In the genomic region with DNA sequence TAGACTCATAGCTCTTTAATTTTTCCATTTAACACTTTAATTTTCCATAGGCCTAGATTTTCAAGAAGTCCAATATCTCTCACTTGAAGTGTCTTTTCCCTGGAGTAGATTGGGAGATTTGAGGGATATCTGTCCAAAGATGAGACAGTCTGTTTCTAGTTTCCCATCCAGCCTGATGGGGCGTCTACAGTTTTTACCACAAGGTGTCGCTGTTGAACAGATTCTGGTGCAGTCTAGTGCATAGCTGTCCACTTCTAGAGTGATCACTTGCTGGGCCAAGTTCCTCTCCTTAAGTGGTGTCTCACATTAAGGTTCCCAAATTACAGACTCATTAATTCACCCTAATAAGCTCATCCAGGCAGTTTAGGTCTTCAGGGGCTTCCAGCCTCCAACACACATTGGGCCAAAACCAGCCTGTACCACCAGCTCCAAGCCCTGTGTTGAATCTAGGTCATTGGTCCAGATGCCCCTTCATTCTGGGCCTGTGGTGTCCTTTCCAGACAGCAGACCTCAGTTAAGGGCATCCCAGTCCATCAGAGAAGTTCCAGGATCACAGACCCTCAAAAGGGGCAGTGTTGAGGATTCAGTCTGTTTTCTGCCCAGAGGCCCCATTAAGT, we compare ENCODE assay signal across 8 cellular contexts. TPM values are rescaled to one million over a fixed set of nuclear protein-coding genes. Genes with fewer than 3 reads are reported as not detected.
DNase-seq lines count a peak whose midpoint lies in the region; ATAC-seq, FAIRE-seq and TF ChIP-seq lines count a peak whose summit lies in the region.

No MANE protein-coding gene starts in this region.

- no peak for TF ChIP-seq EP300 in K562 (IDR thresholded peaks at IDR 0.05; ENCODE audit: low read length)

- peaks cover 6% of the 10 kb centered on the region; the same call in 1 of the 2 replicates for H3K9me3 ChIP-seq in K562 (replicated peaks; ENCODE audit: control insufficient read depth, insufficient read depth, low read depth, low read length)

- no peak overlapping the region for H3K9ac ChIP-seq in K562 (ENCODE audit: insufficient read depth in 1 of 2, low read depth in 2 of 2, low read length in 2 of 2)

- H3K27me3 ChIP-seq in K562 (ENCODE audit: control insufficient read depth in 2 of 2, insufficient read depth in 2 of 2, low read length in 2 of 2): peaks cover 0 to 8% of the 10 kb centered on the region in 2 experiments; a peak in 2 of 5 replicates

- 4% methylated on average over 2 of the region's 2 CpGs for WGBS in K562 (ENCODE audit: insufficient coverage, low coverage, missing lambda C conversion rate)

- in situ Hi-C loops in ACHN (cut with HindIII; ENCODE audit: low pct_ligation_motif_present, low pct_unique_long_range_greater_than_20kb, low sequenced_read_pairs): no loop called here
- in situ Hi-C loops in GM13977 (cut with MboI; ENCODE audit: low pct_unique_long_range_greater_than_20kb, low sequenced_read_pairs, unreplicated experiment): loop anchor here (10.0 kb wide), 1 partner anchor 73 kb away; the partner anchor contains the start of gene CYLD
- in situ Hi-C loops in K562 (cut with MboI): no loop called here

- intact Hi-C loops in K562 (cut with micrococcal nuclease): loop anchor here (1.0 to 5.0 kb wide), 2 partner anchors 76 to 135 kb away; no protein-coding TSS in a partner anchor

- no peak overlapping the region for H3K27ac ChIP-seq in K562 (ENCODE audit: extremely low read depth, low read depth, low read length)

- ATAC-seq in SK-N-SH treated with all-trans-retinoic acid at 6 μM for 48 hours (peak; percentile 37; the same call in 1 of the 3 replicates), K562 (peak; percentile 82), GM18858 (IDR thresholded peaks at IDR 0.05; ENCODE audit: unreplicated experiment) (no peak), HG03097 (IDR thresholded peaks at IDR 0.05; ENCODE audit: low FRiP score, unreplicated experiment) (no peak), GM18868 (IDR thresholded peaks at IDR 0.05; ENCODE audit: unreplicated experiment) (no peak)

- no peaks in the 10 kb centered on the region for H3K36me3 ChIP-seq in K562 (ENCODE audit: control insufficient read depth, insufficient read depth, low read length)

- H2AFZ ChIP-seq in K562 (ENCODE audit: low read depth, low read length): no peak overlapping the region

- no TSS peak for BruUV-seq in K562 (replicated peaks; lab: Mats Ljungman, UMichigan)

- no peak overlapping the region for H3K4me3 ChIP-seq in K562

- peak; percentile 68 for TF ChIP-seq CTCF in GM13977 (IDR thresholded peaks at IDR 0.05; ENCODE audit: extremely low read depth, insufficient read depth, missing control alignments)
- peak; percentile 74 to 80 (median 77) for TF ChIP-seq CTCF in K562 (IDR thresholded peaks at IDR 0.05 in 2 of 3, conservative IDR thresholded peaks at IDR 0.05 in 1 of 3; ENCODE audit: insufficient read depth in 2 of 3, low read depth in 1 of 3, low read length in 3 of 3)
- peak; percentile 47 for TF ChIP-seq CTCF in nephron progenitor cell (IDR thresholded peaks at IDR 0.05)

- H3K9me1 ChIP-seq in K562 (ENCODE audit: control insufficient read depth, insufficient read depth, low read length): no peaks in the 10 kb centered on the region

- DNase-seq in ACHN: peak; percentile 67
- DNase-seq in GM13977 (ENCODE audit: low spot score): peak; percentile 60
- DNase-seq in K562 (ENCODE audit: extremely low read depth in 1 of 4, low spot score in 3 of 4): peak; percentile 45 to 74 (median 67)
- DNase-seq in nephron progenitor cell: peak; percentile 38

- H3K4me1 ChIP-seq in K562 (replicated peaks in 1 of 2; ENCODE audit: control insufficient read depth in 2 of 2, insufficient read depth in 2 of 2, low read length in 2 of 2): no peaks in the 10 kb centered on the region; a peak in 1 of 5 replicates

- TF ChIP-seq POLR2A in K562 (conservative IDR thresholded peaks at IDR 0.05): no peak

- H3K4me1 Mint-ChIP-seq in nephron progenitor cell: peaks cover 21% of the 10 kb centered on the region

- peaks cover 25% of the 10 kb centered on the region for H3K36me3 Mint-ChIP-seq in nephron progenitor cell (ENCODE audit: low read depth)

- H3K4me2 ChIP-seq in K562 (ENCODE audit: insufficient read depth, low read length): no peak overlapping the region

- peak; percentile 84 for FAIRE-seq in K562 (lab: Jason Lieb, UNC)

- no peaks in the 10 kb centered on the region for H4K20me1 ChIP-seq in K562 (replicated peaks; ENCODE audit: control insufficient read depth, insufficient read depth, low read length)

- CTCF ChIA-PET in K562 (lab: Yijun Ruan, JAX; ENCODE audit: low intra/inter-chr PET ratio): interaction anchor here (3.2 kb wide), 1 partner anchor 135 kb away, joined by 32 read pairs; no protein-coding TSS in a partner anchor

- H3K27ac Mint-ChIP-seq in nephron progenitor cell: no peak overlapping the region

- no peaks in the 10 kb centered on the region for H3K79me2 ChIP-seq in K562 (ENCODE audit: control insufficient read depth, insufficient read depth, low read length)

- H3K27me3 Mint-ChIP-seq in nephron progenitor cell (ENCODE audit: low read depth, poor library complexity): no peaks in the 10 kb centered on the region

- no peak overlapping the region for H3K4me3 Mint-ChIP-seq in nephron progenitor cell

- H3K9me3 Mint-ChIP-seq in nephron progenitor cell: peaks cover 31% of the 10 kb centered on the region

- TF ChIP-seq RAD21 in K562 (CRISPR knock-in tag; conservative IDR thresholded peaks at IDR 0.05 in 1 of 2, IDR thresholded peaks at IDR 0.05 in 1 of 2): peak; percentile 79 to 89

- POLR2A ChIA-PET in K562 (lab: Yijun Ruan, JAX): interaction anchor here (1.0 kb wide), 1 partner anchor 8 kb away, joined by 3 read pairs; no protein-coding TSS in a partner anchor

TF ChIP-seq in SK-N-SH treated with all-trans-retinoic acid at 6 μM for 48 hours, 23 proteins besides CTCF, POLR2A, EP300 and RAD21 (continues in another document):
- TF ChIP-seq ARNTL (CRISPR knock-in tag; IDR thresholded peaks at IDR 0.05; ENCODE audit: borderline replicate concordance, low read depth) (no peak), SNAI2 (CRISPR knock-in tag; IDR thresholded peaks at IDR 0.05) (no peak)

TF ChIP-seq in K562, 482 proteins besides CTCF, POLR2A, EP300 and RAD21 (continues in another document):
- TF ChIP-seq CBX3 (IDR thresholded peaks at IDR 0.05; ENCODE audit: borderline replicate concordance in 1 of 2, low read length in 2 of 2) (peak in 1 of 2 experiments; percentile 98; a peak in 2 of 3 replicates), SMC3 (conservative IDR thresholded peaks at IDR 0.05; ENCODE audit: insufficient read depth, low read depth, low read length) (peak; percentile 66), ADNP (tag; IDR thresholded peaks at IDR 0.05) (no peak), FOXP1 (CRISPR knock-in tag; IDR thresholded peaks at IDR 0.05) (no peak), TRIM28 (IDR thresholded peaks at IDR 0.05) (peak; percentile 83; the same call in 1 of the 2 replicates), LEF1 (IDR thresholded peaks at IDR 0.05) (no peak), EHMT2 (IDR thresholded peaks at IDR 0.05) (no peak), CBX5 (IDR thresholded peaks at IDR 0.05; ENCODE audit: borderline replicate concordance, low read depth) (peak; percentile 98)

RNA-seq across cellular contexts. Expression of gene SNX20, which starts 9.4 kb away (rescaled TPM):
- not detected in 2 replicates for total RNA-seq in K562 (2011; cell fraction: chromatin; rRNA removed; ENCODE audit: low replicate concordance)
- not detected in 2 replicates for total RNA-seq in K562 (2011; cell fraction: nucleolus; rRNA removed)
- total RNA-seq in K562 (2011; cell fraction: nucleoplasm; rRNA removed): not detected in 2 replicates
- not detected in 2 replicates for total RNA-seq in K562 (2014; rRNA removed)
- not detected in 2 replicates for total RNA-seq in K562 (2014; rRNA removed; fragmentation: Illumina TruSeq; extraction: Trizol)
- total RNA-seq in K562 (2015; rRNA removed; fragmentation: Illumina TruSeq; extraction: Trizol): 0.04 TPM in 2 replicates
- total RNA-seq in K562 (2021): 0.07 and 0.13 TPM in 2 replicates
- not detected in 2 replicates for polyA plus RNA-seq in K562 (2011; rRNA removed)
- polyA plus RNA-seq in K562 (2011; cell fraction: cytosol; rRNA removed): not detected in 2 replicates
- not detected in 2 replicates for polyA plus RNA-seq in K562 (2011; cell fraction: nucleus; rRNA removed)
- 0.03 TPM in 1 of 2 replicates, not detected in the other for polyA plus RNA-seq in K562 (2012)
- polyA plus RNA-seq in K562 (2014; fragmentation: Illumina TruSeq; extraction: Trizol): not detected in 2 replicates
- polyA plus RNA-seq in K562 (2014; fragmentation: Nextera tagmentation; extraction: Ambion mirVana): not detected
- polyA plus RNA-seq in K562 (2014; rRNA removed): not detected in 2 replicates
- polyA minus RNA-seq in K562 (2011; rRNA and poly(A)+ RNA removed): not detected in 2 replicates
- polyA minus RNA-seq in K562 (2011; cell fraction: cytosol; rRNA and poly(A)+ RNA removed): not detected in 2 replicates
- polyA minus RNA-seq in K562 (2011; cell fraction: nucleus; rRNA and poly(A)+ RNA removed): not detected in 2 replicates

RNA-seq across cellular contexts. Expression of gene NOD2, which starts 21.7 kb away (rescaled TPM):
- total RNA-seq in K562 (2011; cell fraction: chromatin; rRNA removed; ENCODE audit: low replicate concordance): not detected in 2 replicates
- total RNA-seq in K562 (2011; cell fraction: nucleolus; rRNA removed): not detected in 2 replicates
- not detected in 2 replicates for total RNA-seq in K562 (2011; cell fraction: nucleoplasm; rRNA removed)
- total RNA-seq in K562 (2014; rRNA removed) (not detected in 2 replicates), K562 (2014; rRNA removed; fragmentation: Illumina TruSeq; extraction: Trizol) (not detected in 2 replicates), K562 (2015; rRNA removed; fragmentation: Illumina TruSeq; extraction: Trizol) (0.04 TPM in 1 of 2 replicates, not detected in the other), K562 (2021) (not detected in 2 replicates)
- polyA plus RNA-seq in K562 (2011; rRNA removed) (not detected in 2 replicates), K562 (2014; fragmentation: Illumina TruSeq; extraction: Trizol) (not detected in 2 replicates), K562 (2014; fragmentation: Nextera tagmentation; extraction: Ambion mirVana) (not detected), K562 (2014; rRNA removed) (not detected in 2 replicates)
- not detected in 2 replicates for polyA plus RNA-seq in K562 (2011; cell fraction: cytosol; rRNA removed)
- not detected in 2 replicates for polyA plus RNA-seq in K562 (2011; cell fraction: nucleus; rRNA removed)
- polyA plus RNA-seq in K562 (2012): 0.18 TPM in 1 of 2 replicates, not detected in the other
- polyA minus RNA-seq in K562 (2011; rRNA and poly(A)+ RNA removed): 0.30 TPM in 1 of 2 replicates, not detected in the other
- polyA minus RNA-seq in K562 (2011; cell fraction: cytosol; rRNA and poly(A)+ RNA removed): not detected in 2 replicates
- not detected in 2 replicates for polyA minus RNA-seq in K562 (2011; cell fraction: nucleus; rRNA and poly(A)+ RNA removed)

Comparison
In these comparisons a context has a peak if more than half of its experiments do, and no peak if none do; other contexts are left out.
1. ATAC-seq: peak in SK-N-SH treated with all-trans-retinoic acid at 6 μM for 48 hours (single experiment) and K562 (single experiment); none in GM18858 (single experiment), HG03097 (single experiment) and GM18868 (single experiment).
2. Peak in every context shown above with its lines, with median percentiles within 50 percentile points of each other: DNase-seq and CTCF ChIP-seq.